ENCODE assay signal across 29 cellular contexts in genomic region chr3:31345581-31345980, GRCh38.
"Had no signal": no experiment of that assay in that cellular context is flagged by ENCODE, and none has a peak within 500 bp of the region (broad histone marks: within the 10 kb centered on the region; RNA-seq: fewer than 3 reads in every experiment).

No MANE protein-coding gene starts in this region.

- H3K4me1 Mint-ChIP-seq: activated CD4-positive, alpha-beta memory T cell treated with anti-CD3 and anti-CD28 coated beads, Interleukin-2, amount 10 ng/mL, durations not matched to agents 7 days and 5 days; activated CD4-positive, alpha-beta T cell treated with anti-CD3 and anti-CD28 coated beads, Interleukin-2, amount 10 ng/mL, durations not matched to agents 7 days and 5 days; activated naive CD8-positive, alpha-beta T cell treated with anti-CD3 and anti-CD28 coated beads, Interleukin-2, amount 10 ng/mL, durations not matched to agents 7 days and 5 days had no signal

- ATAC-seq: activated naive CD4-positive, alpha-beta T cell treated with anti-CD3 and anti-CD28 coated beads, Interleukin-2, amount 50 U/mL, for 72 hours; activated T-cell treated with anti-CD3 and anti-CD28 coated beads, Interleukin-2, amount 50 U/mL, for 4 hours; activated T-helper 17 cell treated with anti-CD3 and anti-CD28 coated beads, Interleukin-2, amount 50 U/mL, for 72 hours; gastroesophageal sphincter; T-helper 17 cell had no signal

- H3K9me3 ChIP-seq: ascending aorta, colonic mucosa, esophagus squamous epithelium had no signal

- H3K4me1 ChIP-seq: ascending aorta, breast epithelium, colonic mucosa, gastroesophageal sphincter had no signal

- H3K4me3 Mint-ChIP-seq: activated CD4-positive, alpha-beta memory T cell treated with anti-CD3 and anti-CD28 coated beads, Interleukin-2, amount 10 ng/mL, durations not matched to agents 7 days and 5 days; activated CD4-positive, alpha-beta T cell treated with anti-CD3 and anti-CD28 coated beads, Interleukin-2, amount 10 ng/mL, durations not matched to agents 7 days and 5 days; activated naive CD4-positive, alpha-beta T cell treated with anti-CD3 and anti-CD28 coated beads for 36 hours; activated naive CD8-positive, alpha-beta T cell treated with anti-CD3 and anti-CD28 coated beads, Interleukin-2, amount 10 ng/mL, durations not matched to agents 7 days and 5 days; activated T-cell treated with anti-CD3 and anti-CD28 coated beads, Interleukin-2, amount 50 U/mL, for 4 hours; activated T-helper 17 cell treated with anti-CD3 and anti-CD28 coated beads, Interleukin-2, amount 50 U/mL, for 72 hours; brain; T-helper 17 cell; T-helper 2 cell treated with Interferon-gamma antibody and Interleukin-4, amounts not matched to agents 5 μg/mL and 100 μg/mL, for 36 hours had no signal

- H3K36me3 Mint-ChIP-seq: brain had no signal

- H3K4me3 ChIP-seq: ascending aorta, breast epithelium, cardiac muscle cell, colonic mucosa, esophagus squamous epithelium, gastroesophageal sphincter had no signal

- H3K27ac ChIP-seq: ascending aorta, breast epithelium, cardiac muscle cell, colonic mucosa, epithelial cell of prostate, esophagus squamous epithelium, gastroesophageal sphincter had no signal

- DNase-seq: activated CD4-positive, alpha-beta memory T cell treated with anti-CD3 and anti-CD28 coated beads, Interleukin-2, amount 10 ng/mL, durations not matched to agents 7 days and 5 days; activated CD4-positive, alpha-beta T cell treated with anti-CD3 and anti-CD28 coated beads for 1 hour; activated CD4-positive, alpha-beta T cell treated with anti-CD3 and anti-CD28 coated beads for 4 hours; activated CD4-positive, alpha-beta T cell treated with anti-CD3 and anti-CD28 coated beads, Interleukin-2, amount 10 ng/mL, durations not matched to agents 7 days and 5 days; activated CD4-positive, alpha-beta T cell treated with anti-CD3 and anti-CD28 coated beads, Interleukin-2, amount 50 U/mL, for 4 hours; activated CD8-positive, alpha-beta memory T cell treated with anti-CD3 and anti-CD28 coated beads, Interleukin-2, amount 50 U/mL, for 48 hours; activated effector memory CD4-positive, alpha-beta T cell treated with Interleukin-2 at 50 U/mL for 16 hours; activated gamma-delta T cell treated with Interleukin-2 at 50 U/mL for 16 hours; activated naive CD4-positive, alpha-beta T cell treated with anti-CD3 and anti-CD28 coated beads for 36 hours; activated naive CD8-positive, alpha-beta T cell treated with anti-CD3 and anti-CD28 coated beads, Interleukin-2, amount 10 ng/mL, durations not matched to agents 7 days and 5 days; activated T-cell treated with anti-CD3 and anti-CD28 coated beads, Interleukin-2, amount 50 U/mL, for 4 hours; central memory CD4-positive, alpha-beta T cell; cerebellar nuclear complex; colonic mucosa; effector CD8-positive, alpha-beta T cell; esophagus squamous epithelium; foreskin melanocyte; T-helper 1 cell; T-helper 17 cell; T1000 had no signal

- H3K36me3 ChIP-seq: ascending aorta, breast epithelium, cardiac muscle cell, colonic mucosa, esophagus squamous epithelium, gastroesophageal sphincter had no signal

- H3K27ac Mint-ChIP-seq: activated CD4-positive, alpha-beta memory T cell treated with anti-CD3 and anti-CD28 coated beads, Interleukin-2, amount 10 ng/mL, durations not matched to agents 7 days and 5 days; activated CD4-positive, alpha-beta T cell treated with anti-CD3 and anti-CD28 coated beads, Interleukin-2, amount 10 ng/mL, durations not matched to agents 7 days and 5 days; activated naive CD4-positive, alpha-beta T cell treated with anti-CD3 and anti-CD28 coated beads for 36 hours; activated naive CD4-positive, alpha-beta T cell treated with anti-CD3 and anti-CD28 coated beads, Interleukin-2, amount 50 U/mL, for 72 hours; activated naive CD8-positive, alpha-beta T cell treated with anti-CD3 and anti-CD28 coated beads, Interleukin-2, amount 10 ng/mL, durations not matched to agents 7 days and 5 days; activated T-helper 17 cell treated with anti-CD3 and anti-CD28 coated beads, Interleukin-2, amount 50 U/mL, for 72 hours; brain; T-helper 17 cell; T-helper 2 cell treated with Interferon-gamma antibody and Interleukin-4, amounts not matched to agents 5 μg/mL and 100 μg/mL, for 36 hours had no signal

- H3K27me3 ChIP-seq: ascending aorta, breast epithelium, cardiac muscle cell, colonic mucosa, esophagus squamous epithelium, gastroesophageal sphincter had no signal

- H3K27me3 Mint-ChIP-seq: activated CD4-positive, alpha-beta memory T cell treated with anti-CD3 and anti-CD28 coated beads, Interleukin-2, amount 10 ng/mL, durations not matched to agents 7 days and 5 days; activated CD4-positive, alpha-beta T cell treated with anti-CD3 and anti-CD28 coated beads, Interleukin-2, amount 10 ng/mL, durations not matched to agents 7 days and 5 days; activated T-helper 17 cell treated with anti-CD3 and anti-CD28 coated beads, Interleukin-2, amount 50 U/mL, for 72 hours; T-helper 17 cell had no signal
